In the genomic region with DNA sequence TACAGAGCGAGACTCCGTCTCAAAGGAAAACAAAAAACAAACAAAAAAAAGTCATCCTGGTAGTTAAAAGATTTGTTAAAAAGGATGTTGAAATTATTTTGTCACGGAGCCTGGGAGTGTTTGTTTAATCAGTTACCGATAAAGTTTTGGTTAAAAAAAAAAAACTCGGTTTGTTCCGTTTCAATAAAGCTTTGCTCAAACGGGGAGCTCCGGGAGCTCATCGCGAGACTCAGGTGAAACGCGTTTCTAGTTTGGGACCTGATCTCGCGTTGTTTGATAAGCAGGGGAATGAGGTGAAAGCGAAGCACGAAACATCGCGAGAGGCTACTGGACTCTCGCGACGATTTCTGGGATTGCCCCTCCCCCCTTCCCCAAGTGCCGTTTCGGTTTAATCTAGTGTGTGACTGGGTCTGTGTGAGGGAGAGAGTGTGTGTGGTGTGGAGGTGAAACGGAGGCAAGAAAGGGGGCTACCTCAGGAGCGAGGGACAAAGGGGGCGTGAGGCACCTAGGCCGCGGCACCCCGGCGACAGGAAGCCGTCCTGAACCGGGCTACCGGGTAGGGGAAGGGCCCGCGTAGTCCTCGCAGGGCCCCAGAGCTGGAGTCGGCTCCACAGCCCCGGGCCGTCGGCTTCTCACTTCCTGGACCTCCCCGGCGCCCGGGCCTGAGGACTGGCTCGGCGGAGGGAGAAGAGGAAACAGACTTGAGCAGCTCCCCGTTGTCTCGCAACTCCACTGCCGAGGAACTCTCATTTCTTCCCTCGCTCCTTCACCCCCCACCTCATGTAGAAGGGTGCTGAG, we compare ENCODE assay signal across 8 cellular contexts. TPM values are rescaled to one million over a fixed set of nuclear protein-coding genes. Genes with fewer than 3 reads are reported as not detected.
DNase-seq lines count a peak whose midpoint lies in the region; ATAC-seq lines count a peak whose summit lies in the region.

A gene (plus strand): TSS at position 374 of the 798 bp plus-strand sequence. CDS start 586 bp downstream, outside the sequence.

- H3K27me3 ChIP-seq in NT2/D1 (ENCODE audit: insufficient read depth, insufficient read length) (no peaks in the 10 kb centered on the region), endocrine pancreas (ENCODE audit: control insufficient read depth, insufficient read depth, low read length) (no peaks in the 10 kb centered on the region), mesenchymal stem cell (ENCODE audit: control insufficient read depth in 1 of 2, insufficient read depth in 1 of 2, low read length in 2 of 2) (no peaks in the 10 kb centered on the region)

- peaks cover 11% of the 10 kb centered on the region for H3K36me3 Mint-ChIP-seq in activated CD8-positive, alpha-beta memory T cell treated with anti-CD3 and anti-CD28 coated beads, Interleukin-2, amount 10 ng/mL, durations not matched to agents 7 days and 5 days

- peak within 1 kb of the TSS; percentile 43 for H2AFZ ChIP-seq in mesenchymal stem cell (ENCODE audit: low read depth, low read length)

- H3K4me1 ChIP-seq in NT2/D1 (ENCODE audit: insufficient read depth, insufficient read length): no peaks in the 10 kb centered on the region
- H3K4me1 ChIP-seq in endocrine pancreas (ENCODE audit: control insufficient read depth, insufficient read depth, low read length): peaks cover 9% of the 10 kb centered on the region
- peaks cover 4% of the 10 kb centered on the region for H3K4me1 ChIP-seq in mesenchymal stem cell (ENCODE audit: control insufficient read depth, insufficient read depth, low read depth, low read length)

- CTCF ChIA-PET in activated CD8-positive, alpha-beta memory T cell treated with anti-CD3 and anti-CD28 coated beads, Interleukin-2, amount 10 ng/mL, durations not matched to agents 7 days and 5 days (lab: Charles Lee): interaction anchor here (1.0 to 2.8 kb wide), 6 partner anchors 9 to 593 kb away, joined by 3 to 31 read pairs (median 4); a partner anchor contains a TSS

- no peaks in the 10 kb centered on the region for H3K9me3 Mint-ChIP-seq in activated CD8-positive, alpha-beta memory T cell treated with anti-CD3 and anti-CD28 coated beads, Interleukin-2, amount 10 ng/mL, durations not matched to agents 7 days and 5 days (ENCODE audit: low read depth)

- H3K27ac ChIP-seq in mesenchymal stem cell (ENCODE audit: low read length, poor library complexity, severe bottlenecking): peak within 1 kb of the TSS; percentile 88

- H2BK5ac ChIP-seq in mesenchymal stem cell (ENCODE audit: low read depth, low read length, poor library complexity, severe bottlenecking): peak within 1 kb of the TSS; percentile 58

- H3K4me2 ChIP-seq in mesenchymal stem cell (ENCODE audit: low read length, poor library complexity, severe bottlenecking): peak within 1 kb of the TSS; percentile 74

- peak within 1 kb of the TSS; percentile 68 to 84 for H3K4ac ChIP-seq in mesenchymal stem cell (ENCODE audit: low read depth in 1 of 2, low read length in 2 of 2)

- H4K8ac ChIP-seq in mesenchymal stem cell (ENCODE audit: low read length): peak within 1 kb of the TSS; percentile 95

- peak within 1 kb of the TSS in 1 of 2 experiments; percentile 31 for H3K23ac ChIP-seq in mesenchymal stem cell (ENCODE audit: low read length in 2 of 2)

- H3K36me3 ChIP-seq in NT2/D1 (ENCODE audit: insufficient read depth, insufficient read length, low read length) (peaks cover 20% of the 10 kb centered on the region), endocrine pancreas (ENCODE audit: control insufficient read depth, insufficient read depth, low read length) (no peaks in the 10 kb centered on the region), mesenchymal stem cell (ENCODE audit: control insufficient read depth in 1 of 2, insufficient read depth in 2 of 2, low read depth in 1 of 2, low read length in 2 of 2) (peaks cover 0 to 4% of the 10 kb centered on the region in 2 experiments)

- no peaks in the 10 kb centered on the region for H3K27me3 Mint-ChIP-seq in activated CD8-positive, alpha-beta memory T cell treated with anti-CD3 and anti-CD28 coated beads, Interleukin-2, amount 10 ng/mL, durations not matched to agents 7 days and 5 days

- H4K91ac ChIP-seq in mesenchymal stem cell (ENCODE audit: low read length): peak within 1 kb of the TSS; percentile 86

- H2AK5ac ChIP-seq in mesenchymal stem cell (ENCODE audit: low read length, severe bottlenecking): no peak within 1 kb of the TSS

- peak within 1 kb of the TSS; percentile 92 for H3K4me3 Mint-ChIP-seq in activated CD8-positive, alpha-beta memory T cell treated with anti-CD3 and anti-CD28 coated beads, Interleukin-2, amount 10 ng/mL, durations not matched to agents 7 days and 5 days

- H3K9ac ChIP-seq in NT2/D1 (ENCODE audit: insufficient read length, low read depth): peak within 1 kb of the TSS; percentile 100
- peak within 1 kb of the TSS; percentile 99 for H3K9ac ChIP-seq in endocrine pancreas (ENCODE audit: control insufficient read depth, insufficient read depth, low read length)
- peak within 1 kb of the TSS; percentile 100 for H3K9ac ChIP-seq in mesenchymal stem cell (ENCODE audit: low read length)

- no peak within 1 kb of the TSS for H2BK15ac ChIP-seq in mesenchymal stem cell (ENCODE audit: low read depth, poor library complexity, severe bottlenecking)

- peak; percentile 74 for ATAC-seq in GM21367 (IDR thresholded peaks at IDR 0.05; ENCODE audit: unreplicated experiment)
- peak; percentile 89 for ATAC-seq in activated CD8-positive, alpha-beta memory T cell treated with anti-CD3 and anti-CD28 coated beads, Interleukin-2, amount 10 ng/mL, durations not matched to agents 7 days and 5 days

- peak within 1 kb of the TSS; percentile 97 for H3K27ac Mint-ChIP-seq in activated CD8-positive, alpha-beta memory T cell treated with anti-CD3 and anti-CD28 coated beads, Interleukin-2, amount 10 ng/mL, durations not matched to agents 7 days and 5 days

- H3K9me3 ChIP-seq in NT2/D1 (ENCODE audit: insufficient read depth, low read length) (no peaks in the 10 kb centered on the region), endocrine pancreas (ENCODE audit: control insufficient read depth, low read length) (no peaks in the 10 kb centered on the region), mesenchymal stem cell (ENCODE audit: control insufficient read depth, low read length) (no peaks in the 10 kb centered on the region)

- DNase-seq in COLO668 (lab: John Stamatoyannopoulos, UW; ENCODE audit: unreplicated experiment): peak; percentile 92
- peak; percentile 36 to 98 (median 93) for DNase-seq in HUDEP-2 (lab: John Stamatoyannopoulos, UW; ENCODE audit: unreplicated experiment in 76 of 76)
- DNase-seq in NT2/D1 (ENCODE audit: low read depth, low spot score): peak; percentile 95
- peak; percentile 97 for DNase-seq in activated CD8-positive, alpha-beta memory T cell treated with anti-CD3 and anti-CD28 coated beads, Interleukin-2, amount 10 ng/mL, durations not matched to agents 7 days and 5 days
- DNase-seq in mesenchymal stem cell: peak; percentile 100
- DNase-seq in stimulated activated CD8-positive, alpha-beta memory T cell treated with anti-CD3 and anti-CD28 coated beads, Interleukin-12 subunit alpha, Interleukin-12 subunit beta, amount 100 ng/mL, for 4 hours (ENCODE audit: low read depth): peak; percentile 85

- peak within 1 kb of the TSS in 1 of 2 experiments; percentile 69 for H3K14ac ChIP-seq in mesenchymal stem cell (ENCODE audit: low read length in 2 of 2)

- H3K18ac ChIP-seq in mesenchymal stem cell (ENCODE audit: low read depth in 1 of 2, low read length in 2 of 2): peak within 1 kb of the TSS; percentile 34 to 88

- H3K4me3 ChIP-seq in NT2/D1 (ENCODE audit: insufficient read length, low read depth) (peak within 1 kb of the TSS; percentile 100), endocrine pancreas (ENCODE audit: control insufficient read depth, insufficient read depth, low read length) (peak within 1 kb of the TSS; percentile 97), mesenchymal stem cell (ENCODE audit: insufficient read depth in 1 of 2, low read depth in 1 of 2, low read length in 2 of 2) (peak within 1 kb of the TSS; percentile 72 to 87)

- no peaks in the 10 kb centered on the region for H3K79me1 ChIP-seq in mesenchymal stem cell (replicated peaks; ENCODE audit: low read length, poor library complexity, severe bottlenecking)

- no peak within 1 kb of the TSS for H2BK12ac ChIP-seq in mesenchymal stem cell (ENCODE audit: low read length in 2 of 2)

- peaks cover 25% of the 10 kb centered on the region for H3K4me1 Mint-ChIP-seq in activated CD8-positive, alpha-beta memory T cell treated with anti-CD3 and anti-CD28 coated beads, Interleukin-2, amount 10 ng/mL, durations not matched to agents 7 days and 5 days

- H2BK120ac ChIP-seq in mesenchymal stem cell (ENCODE audit: low read depth, low read length): peak within 1 kb of the TSS; percentile 44

- WGBS in mesenchymal stem cell: 7% methylated on average over 33 of the region's 49 CpGs

RNA-seq across cellular contexts. Expression of the gene that starts here (rescaled TPM):
- 10 to 100 TPM; 84.4 to 97.3 TPM for total RNA-seq in activated CD8-positive, alpha-beta memory T cell treated with anti-CD3 and anti-CD28 coated beads, Interleukin-2, amount 10 ng/mL, durations not matched to agents 7 days and 5 days
- polyA plus RNA-seq in mesenchymal stem cell (2013, experiment 1 of 2): 24.7 TPM
- 22.5 TPM for polyA plus RNA-seq in mesenchymal stem cell (2013, experiment 2 of 2)

Comparison
In these comparisons a context has a peak if more than half of its experiments do, and no peak if none do; other contexts are left out.
1. Peak in every context shown above with its lines: DNase-seq, ATAC-seq, H3K4me3 ChIP-seq and H3K27ac ChIP-seq.